In genomic region chr9:93010696-93011095, GRCh38 we compare ENCODE assay signal across 1 cellular context.
TF ChIP-seq lines count a peak whose summit lies in the region.

No MANE protein-coding gene starts in this region.

TF ChIP-seq in WTC11, 78 proteins besides CTCF, POLR2A, EP300 and RAD21 (continued from another document):
- TF ChIP-seq ZNF317 (CRISPR knock-in tag; IDR thresholded peaks at IDR 0.05; ENCODE audit: borderline replicate concordance, low read depth) (no peak), RORB (CRISPR knock-in tag; IDR thresholded peaks at IDR 0.05) (no peak), ERG (CRISPR knock-in tag; IDR thresholded peaks at IDR 0.05) (no peak), AFF4 (CRISPR knock-in tag; IDR thresholded peaks at IDR 0.05; ENCODE audit: borderline replicate concordance) (no peak), ZNF219 (CRISPR knock-in tag; IDR thresholded peaks at IDR 0.05; ENCODE audit: borderline replicate concordance) (no peak)
